1 cellular context compared by ENCODE assay signal in genomic region chr5:15209053-15209762, GRCh38.
TF ChIP-seq lines count a peak whose summit lies in the region.

No MANE protein-coding gene starts in this region.

TF ChIP-seq in GM23338, 12 proteins besides CTCF, POLR2A, EP300 and RAD21 (continued from another document):
- TF ChIP-seq ZNF462 (CRISPR knock-in tag; IDR thresholded peaks at IDR 0.05) = no peak
- TF ChIP-seq, protein P1, sequence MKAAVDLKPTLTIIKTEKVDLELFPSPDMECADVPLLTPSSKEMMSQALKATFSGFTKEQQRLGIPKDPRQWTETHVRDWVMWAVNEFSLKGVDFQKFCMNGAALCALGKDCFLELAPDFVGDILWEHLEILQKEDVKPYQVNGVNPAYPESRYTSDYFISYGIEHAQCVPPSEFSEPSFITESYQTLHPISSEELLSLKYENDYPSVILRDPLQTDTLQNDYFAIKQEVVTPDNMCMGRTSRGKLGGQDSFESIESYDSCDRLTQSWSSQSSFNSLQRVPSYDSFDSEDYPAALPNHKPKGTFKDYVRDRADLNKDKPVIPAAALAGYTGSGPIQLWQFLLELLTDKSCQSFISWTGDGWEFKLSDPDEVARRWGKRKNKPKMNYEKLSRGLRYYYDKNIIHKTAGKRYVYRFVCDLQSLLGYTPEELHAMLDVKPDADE (IDR thresholded peaks at IDR 0.05) = no peak
- no peak for TF ChIP-seq NANOG (IDR thresholded peaks at IDR 0.05; ENCODE audit: borderline replicate concordance)
- TF ChIP-seq ZNF114 (CRISPR knock-in tag; IDR thresholded peaks at IDR 0.05) = no peak
- TF ChIP-seq STAT1 (IDR thresholded peaks at IDR 0.05; ENCODE audit: unreplicated experiment) = no peak
- TF ChIP-seq POLR2AphosphoS5 (IDR thresholded peaks at IDR 0.05; ENCODE audit: low read depth) = no peak
- TF ChIP-seq, protein P2, sequence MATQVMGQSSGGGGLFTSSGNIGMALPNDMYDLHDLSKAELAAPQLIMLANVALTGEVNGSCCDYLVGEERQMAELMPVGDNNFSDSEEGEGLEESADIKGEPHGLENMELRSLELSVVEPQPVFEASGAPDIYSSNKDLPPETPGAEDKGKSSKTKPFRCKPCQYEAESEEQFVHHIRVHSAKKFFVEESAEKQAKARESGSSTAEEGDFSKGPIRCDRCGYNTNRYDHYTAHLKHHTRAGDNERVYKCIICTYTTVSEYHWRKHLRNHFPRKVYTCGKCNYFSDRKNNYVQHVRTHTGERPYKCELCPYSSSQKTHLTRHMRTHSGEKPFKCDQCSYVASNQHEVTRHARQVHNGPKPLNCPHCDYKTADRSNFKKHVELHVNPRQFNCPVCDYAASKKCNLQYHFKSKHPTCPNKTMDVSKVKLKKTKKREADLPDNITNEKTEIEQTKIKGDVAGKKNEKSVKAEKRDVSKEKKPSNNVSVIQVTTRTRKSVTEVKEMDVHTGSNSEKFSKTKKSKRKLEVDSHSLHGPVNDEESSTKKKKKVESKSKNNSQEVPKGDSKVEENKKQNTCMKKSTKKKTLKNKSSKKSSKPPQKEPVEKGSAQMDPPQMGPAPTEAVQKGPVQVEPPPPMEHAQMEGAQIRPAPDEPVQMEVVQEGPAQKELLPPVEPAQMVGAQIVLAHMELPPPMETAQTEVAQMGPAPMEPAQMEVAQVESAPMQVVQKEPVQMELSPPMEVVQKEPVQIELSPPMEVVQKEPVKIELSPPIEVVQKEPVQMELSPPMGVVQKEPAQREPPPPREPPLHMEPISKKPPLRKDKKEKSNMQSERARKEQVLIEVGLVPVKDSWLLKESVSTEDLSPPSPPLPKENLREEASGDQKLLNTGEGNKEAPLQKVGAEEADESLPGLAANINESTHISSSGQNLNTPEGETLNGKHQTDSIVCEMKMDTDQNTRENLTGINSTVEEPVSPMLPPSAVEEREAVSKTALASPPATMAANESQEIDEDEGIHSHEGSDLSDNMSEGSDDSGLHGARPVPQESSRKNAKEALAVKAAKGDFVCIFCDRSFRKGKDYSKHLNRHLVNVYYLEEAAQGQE (IDR thresholded peaks at IDR 0.05; ENCODE audit: unreplicated experiment) = no peak
- no peak for TF ChIP-seq CREB1 (CRISPR knock-in tag; IDR thresholded peaks at IDR 0.05; ENCODE audit: low read depth)
- no peak for TF ChIP-seq JUNB (IDR thresholded peaks at IDR 0.05; ENCODE audit: unreplicated experiment)
- no peak for TF ChIP-seq ZNF331 (CRISPR knock-in tag; IDR thresholded peaks at IDR 0.05; ENCODE audit: low read depth)
